Comparison of ENCODE assay signal across 9 cellular contexts in the genomic region with DNA sequence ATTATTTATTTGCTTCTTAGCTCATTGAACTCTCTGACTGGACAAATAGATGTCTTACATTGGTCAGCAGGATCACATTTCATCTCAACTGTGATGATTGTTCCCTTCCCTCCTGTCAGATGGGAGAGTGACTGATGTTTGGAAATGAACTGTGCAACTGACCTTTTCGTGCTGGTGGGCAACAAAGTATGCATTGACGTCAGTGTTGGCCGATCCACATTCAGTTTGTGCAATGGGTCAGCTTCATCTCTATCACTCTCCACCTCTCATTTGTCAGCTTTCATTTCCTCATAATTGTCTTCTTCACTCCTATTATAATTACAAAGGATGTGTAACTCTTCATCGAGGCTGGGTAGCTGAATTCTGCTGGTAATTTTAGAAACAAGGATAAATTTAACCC.
DNase-seq lines count a peak whose midpoint lies in the region; ATAC-seq and TF ChIP-seq lines count a peak whose summit lies in the region.
"Had no signal": no experiment of that assay in that cellular context is flagged by ENCODE, and none has a peak within 500 bp of the region (broad histone marks: within the 10 kb centered on the region; RNA-seq: fewer than 3 reads in every experiment).

No MANE protein-coding gene starts in this region.

- ATAC-seq in Right ventricle myocardium superior (ENCODE audit: poor library complexity), result peak; percentile 28

- H3K27ac ChIP-seq in spleen (peak overlapping the region in 2 of 8 donors; percentile 34 to 46), A673 (ENCODE audit: low read depth, low read length, poor library complexity, severe bottlenecking) (no peak overlapping the region)

- intact Hi-C loops in Right ventricle myocardium superior (cut with DNase I), result loop anchor here (5.0 kb wide), 1 partner anchor 38 kb away; no protein-coding TSS in a partner anchor
- intact Hi-C loops in spleen (cut with DNase I; ENCODE audit: low total_unique reads), result no loop called here
- intact Hi-C loops in A673 (cut with micrococcal nuclease; ENCODE audit: unreplicated experiment), result no loop called here

- TF ChIP-seq CTCF in spleen (IDR thresholded peaks at IDR 0.05 in 8 of 11, conservative IDR thresholded peaks at IDR 0.05 in 3 of 11) (no peak), A673 (conservative IDR thresholded peaks at IDR 0.05; ENCODE audit: low read depth, low read length) (no peak)

- H3K27me3 ChIP-seq in skeletal muscle satellite cell (ENCODE audit: control insufficient read depth, insufficient read depth, low read length) (no peaks in the 10 kb centered on the region), spleen (replicated peaks in 1 of 7) (no peaks in the 10 kb centered on the region), A673 (replicated peaks; ENCODE audit: insufficient read depth, low read depth, low read length, poor library complexity) (no peaks in the 10 kb centered on the region)

- H3K9ac ChIP-seq in skeletal muscle satellite cell (ENCODE audit: low read depth, low read length), result peak overlapping the region; percentile 75

- peak overlapping the region; percentile 44 for H3K4me2 ChIP-seq in skeletal muscle satellite cell (ENCODE audit: low read length)

- WGBS in spleen, 5 donors, result 58 to 69% (median 68%) methylated on average over 4 of the region's 4 CpGs

- CTCF ChIA-PET in A673 (lab: Charles Lee), result no interaction called here

- POLR2A ChIA-PET in A673 (lab: Charles Lee; ENCODE audit: low non-redundant PET), result interaction anchor here (0.6 to 0.7 kb wide), 2 partner anchors 33 to 167 kb away, joined by 3 to 8 read pairs; no protein-coding TSS in a partner anchor

- no peak for TF ChIP-seq POLR2A in spleen (IDR thresholded peaks at IDR 0.05)

- H3K9me3 ChIP-seq in skeletal muscle satellite cell (replicated peaks; ENCODE audit: low read length) (no peaks in the 10 kb centered on the region), spleen (no peaks in the 10 kb centered on the region), A673 (ENCODE audit: low read depth, low read length, poor library complexity, severe bottlenecking) (no peaks in the 10 kb centered on the region)

- H3K4me3 ChIP-seq in skeletal muscle satellite cell (ENCODE audit: low read length) (no peak overlapping the region), spleen (no peak overlapping the region), A673 (ENCODE audit: low read depth, low read length, poor library complexity, severe bottlenecking) (no peak overlapping the region)

- H3K4me1 ChIP-seq in skeletal muscle satellite cell (ENCODE audit: control insufficient read depth, insufficient read depth, low read length) (peaks cover 62% of the 10 kb centered on the region), spleen (peaks cover 0 to 21% (median 3%) of the 10 kb centered on the region in 6 donors), A673 (ENCODE audit: insufficient read depth, low read length, poor library complexity, severe bottlenecking) (no peaks in the 10 kb centered on the region)

- in situ Hi-C loops in KBM-7 (cut with MboI; ENCODE audit: low pct_unique_long_range_greater_than_20kb, low sequenced_read_pairs), result no loop called here

- no peaks in the 10 kb centered on the region for H3K36me3 ChIP-seq in skeletal muscle satellite cell (ENCODE audit: insufficient read depth, low read length)
- peaks cover 0 to 28% (median 0%) of the 10 kb centered on the region in 6 donors for H3K36me3 ChIP-seq in spleen
- no peaks in the 10 kb centered on the region for H3K36me3 ChIP-seq in A673 (ENCODE audit: insufficient read depth, low read length, poor library complexity, severe bottlenecking)

- DNase-seq in HCEC 1CT (peak; percentile 93), SHP77 treated with DMSO at 0.1 percent for 48 hours (lab: John Stamatoyannopoulos, UW) (peak; percentile 92), Right ventricle myocardium superior (peak; percentile 37), KBM-7 (no peak), NCI-H1436 treated with DMSO at 0.1 percent for 48 hours (lab: John Stamatoyannopoulos, UW) (no peak), spleen (no peak), A673 (ENCODE audit: low spot score) (no peak)
- DNase-seq: RPMI8226 had no signal

- no TSS peak for BruUV-seq in A673 (replicated peaks; lab: Mats Ljungman, UMichigan)

Comparison
In these comparisons a context has a peak if more than half of its experiments do, and no peak if none do; other contexts are left out.
1. DNase-seq: peak in HCEC 1CT (single experiment), SHP77 treated with DMSO at 0.1 percent for 48 hours (single experiment) and Right ventricle myocardium superior (single experiment); none in KBM-7 (single experiment), NCI-H1436 treated with DMSO at 0.1 percent for 48 hours (single experiment), spleen (single experiment) and A673 (single experiment).